2 cellular contexts compared by ENCODE assay signal in the genomic region with DNA sequence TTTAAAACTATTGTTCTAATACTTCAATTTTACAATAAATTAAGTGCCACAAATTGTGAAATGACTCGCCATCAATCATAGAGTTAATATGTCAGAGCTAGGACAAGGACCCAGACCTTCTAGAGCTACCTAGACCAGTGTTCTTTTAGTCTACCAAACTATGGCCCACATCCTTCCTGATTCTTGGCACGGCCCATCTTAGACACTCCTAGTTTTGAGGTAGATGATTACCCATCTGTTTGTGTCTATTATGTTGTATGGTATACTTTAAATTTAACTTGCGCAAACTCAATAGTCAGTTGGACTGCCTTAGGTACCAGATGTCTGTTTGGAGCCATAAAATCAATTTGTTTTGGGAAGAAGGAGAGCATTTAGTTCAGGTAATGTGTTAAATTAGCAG.
TF ChIP-seq lines count a peak whose summit lies in the region.

No MANE protein-coding gene starts in this region.

TF ChIP-seq in liver, 16 proteins besides CTCF, POLR2A, EP300 and RAD21:
- no peak for TF ChIP-seq FOXA1 (IDR thresholded peaks at IDR 0.05)
- no peak for TF ChIP-seq TAF1 (conservative IDR thresholded peaks at IDR 0.05)
- TF ChIP-seq YY1 (IDR thresholded peaks at IDR 0.05): no peak
- no peak for TF ChIP-seq SP1 (IDR thresholded peaks at IDR 0.05)
- TF ChIP-seq, protein P1, sequence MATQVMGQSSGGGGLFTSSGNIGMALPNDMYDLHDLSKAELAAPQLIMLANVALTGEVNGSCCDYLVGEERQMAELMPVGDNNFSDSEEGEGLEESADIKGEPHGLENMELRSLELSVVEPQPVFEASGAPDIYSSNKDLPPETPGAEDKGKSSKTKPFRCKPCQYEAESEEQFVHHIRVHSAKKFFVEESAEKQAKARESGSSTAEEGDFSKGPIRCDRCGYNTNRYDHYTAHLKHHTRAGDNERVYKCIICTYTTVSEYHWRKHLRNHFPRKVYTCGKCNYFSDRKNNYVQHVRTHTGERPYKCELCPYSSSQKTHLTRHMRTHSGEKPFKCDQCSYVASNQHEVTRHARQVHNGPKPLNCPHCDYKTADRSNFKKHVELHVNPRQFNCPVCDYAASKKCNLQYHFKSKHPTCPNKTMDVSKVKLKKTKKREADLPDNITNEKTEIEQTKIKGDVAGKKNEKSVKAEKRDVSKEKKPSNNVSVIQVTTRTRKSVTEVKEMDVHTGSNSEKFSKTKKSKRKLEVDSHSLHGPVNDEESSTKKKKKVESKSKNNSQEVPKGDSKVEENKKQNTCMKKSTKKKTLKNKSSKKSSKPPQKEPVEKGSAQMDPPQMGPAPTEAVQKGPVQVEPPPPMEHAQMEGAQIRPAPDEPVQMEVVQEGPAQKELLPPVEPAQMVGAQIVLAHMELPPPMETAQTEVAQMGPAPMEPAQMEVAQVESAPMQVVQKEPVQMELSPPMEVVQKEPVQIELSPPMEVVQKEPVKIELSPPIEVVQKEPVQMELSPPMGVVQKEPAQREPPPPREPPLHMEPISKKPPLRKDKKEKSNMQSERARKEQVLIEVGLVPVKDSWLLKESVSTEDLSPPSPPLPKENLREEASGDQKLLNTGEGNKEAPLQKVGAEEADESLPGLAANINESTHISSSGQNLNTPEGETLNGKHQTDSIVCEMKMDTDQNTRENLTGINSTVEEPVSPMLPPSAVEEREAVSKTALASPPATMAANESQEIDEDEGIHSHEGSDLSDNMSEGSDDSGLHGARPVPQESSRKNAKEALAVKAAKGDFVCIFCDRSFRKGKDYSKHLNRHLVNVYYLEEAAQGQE (IDR thresholded peaks at IDR 0.05): no peak
TF ChIP-seq in liver: peak in this region for 0.

TF ChIP-seq in HepG2, 621 proteins besides CTCF, POLR2A, EP300 and RAD21:
- no peak for TF ChIP-seq NCOA2 (CRISPR knock-in tag; IDR thresholded peaks at IDR 0.05)
- no peak for TF ChIP-seq RFXANK (CRISPR knock-in tag; IDR thresholded peaks at IDR 0.05)
- no peak for TF ChIP-seq NBN (conservative IDR thresholded peaks at IDR 0.05)
- TF ChIP-seq, protein P2, sequence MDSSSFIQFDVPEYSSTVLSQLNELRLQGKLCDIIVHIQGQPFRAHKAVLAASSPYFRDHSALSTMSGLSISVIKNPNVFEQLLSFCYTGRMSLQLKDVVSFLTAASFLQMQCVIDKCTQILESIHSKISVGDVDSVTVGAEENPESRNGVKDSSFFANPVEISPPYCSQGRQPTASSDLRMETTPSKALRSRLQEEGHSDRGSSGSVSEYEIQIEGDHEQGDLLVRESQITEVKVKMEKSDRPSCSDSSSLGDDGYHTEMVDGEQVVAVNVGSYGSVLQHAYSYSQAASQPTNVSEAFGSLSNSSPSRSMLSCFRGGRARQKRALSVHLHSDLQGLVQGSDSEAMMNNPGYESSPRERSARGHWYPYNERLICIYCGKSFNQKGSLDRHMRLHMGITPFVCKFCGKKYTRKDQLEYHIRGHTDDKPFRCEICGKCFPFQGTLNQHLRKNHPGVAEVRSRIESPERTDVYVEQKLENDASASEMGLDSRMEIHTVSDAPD (CRISPR knock-in tag; IDR thresholded peaks at IDR 0.05): no peak
- TF ChIP-seq ZBTB1 (CRISPR knock-in tag; IDR thresholded peaks at IDR 0.05; ENCODE audit: borderline replicate concordance): no peak
- no peak for TF ChIP-seq BORCS8-MEF2B (CRISPR knock-in tag; IDR thresholded peaks at IDR 0.05)
- TF ChIP-seq, protein P3, sequence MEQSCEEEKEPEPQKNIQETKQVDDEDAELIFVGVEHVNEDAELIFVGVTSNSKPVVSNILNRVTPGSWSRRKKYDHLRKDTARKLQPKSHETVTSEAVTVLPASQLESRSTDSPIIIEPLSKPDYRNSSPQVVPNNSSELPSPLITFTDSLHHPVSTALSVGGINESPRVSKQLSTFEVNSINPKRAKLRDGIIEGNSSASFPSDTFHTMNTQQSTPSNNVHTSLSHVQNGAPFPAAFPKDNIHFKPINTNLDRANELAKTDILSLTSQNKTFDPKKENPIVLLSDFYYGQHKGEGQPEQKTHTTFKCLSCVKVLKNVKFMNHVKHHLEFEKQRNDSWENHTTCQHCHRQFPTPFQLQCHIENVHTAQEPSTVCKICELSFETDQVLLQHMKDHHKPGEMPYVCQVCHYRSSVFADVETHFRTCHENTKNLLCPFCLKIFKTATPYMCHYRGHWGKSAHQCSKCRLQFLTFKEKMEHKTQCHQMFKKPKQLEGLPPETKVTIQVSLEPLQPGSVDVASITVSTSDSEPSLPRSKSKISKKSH (CRISPR knock-in tag; IDR thresholded peaks at IDR 0.05; ENCODE audit: borderline replicate concordance): no peak
- TF ChIP-seq ZNF670 (CRISPR knock-in tag; IDR thresholded peaks at IDR 0.05; ENCODE audit: borderline replicate concordance): no peak
